ENCODE assay signal across 8 cellular contexts in genomic region chr17:16363749-16364536, GRCh38. TPM values are rescaled to one million over a fixed set of nuclear protein-coding genes. Genes with fewer than 3 reads are reported as not detected.
DNase-seq lines count a peak whose midpoint lies in the region; ATAC-seq and TF ChIP-seq lines count a peak whose summit lies in the region.

No MANE protein-coding gene starts in this region.

- TF ChIP-seq CTCF in CD14-positive monocyte (IDR thresholded peaks at IDR 0.05) (peak; percentile 96), uterus (IDR thresholded peaks at IDR 0.05) (peak; percentile 71 to 89 (median 79))

- peaks cover 0 to 4% of the 10 kb centered on the region in 2 donors for H3K4me1 ChIP-seq in uterus

- no peak overlapping the region for H3K4me3 Mint-ChIP-seq in CD14-positive monocyte

- peak; percentile 59 for ATAC-seq in GM19455 (IDR thresholded peaks at IDR 0.05; ENCODE audit: unreplicated experiment)

- H3K27me3 Mint-ChIP-seq in CD14-positive monocyte (ENCODE audit: low read depth in 3 of 3): peaks cover 5 to 6% (median 6%) of the 10 kb centered on the region in 3 donors

- H3K9me3 Mint-ChIP-seq in CD14-positive monocyte: no peaks in the 10 kb centered on the region

- H3K36me3 ChIP-seq in uterus: no peaks in the 10 kb centered on the region

- H3K4me1 Mint-ChIP-seq in CD14-positive monocyte: no peaks in the 10 kb centered on the region

- no peak for TF ChIP-seq POLR2A in uterus (IDR thresholded peaks at IDR 0.05)

- H3K36me3 Mint-ChIP-seq in CD14-positive monocyte: no peaks in the 10 kb centered on the region

- no peaks in the 10 kb centered on the region for H3K9me3 ChIP-seq in uterus

- peak; percentile 66 for DNase-seq in CD14-positive monocyte (ENCODE audit: low spot score)
- DNase-seq in LoVo (ENCODE audit: low spot score): peak; percentile 72
- DNase-seq in SK-N-DZ (ENCODE audit: low spot score): peak; percentile 82
- peak; percentile 15 to 60 (median 58) for DNase-seq in activated naive CD4-positive, alpha-beta T cell (lab: John Stamatoyannopoulos, UW)
- DNase-seq in glomerular visceral epithelial cell (ENCODE audit: extremely low spot score): peak; percentile 69
- DNase-seq in posterior vena cava (ENCODE audit: low spot score): peak; percentile 91
- peak; percentile 71 to 79 for DNase-seq in uterus

- intact Hi-C loops in CD14-positive monocyte (cut with micrococcal nuclease) (no loop called here), posterior vena cava (cut with DNase I) (no loop called here), uterus (cut with DNase I; ENCODE audit: low total_unique reads) (no loop called here)

- no peak overlapping the region for H3K27ac Mint-ChIP-seq in CD14-positive monocyte

- peak overlapping the region; percentile 53 to 55 for H3K27ac ChIP-seq in uterus

- H3K4me3 ChIP-seq in uterus: no peak overlapping the region

- H3K27me3 ChIP-seq in uterus: no peaks in the 10 kb centered on the region

RNA-seq across cellular contexts. Expression of gene CENPV, which starts 10.7 kb away (rescaled TPM):
- under 1 TPM; 0.50 to 0.80 TPM for polyA plus RNA-seq in CD14-positive monocyte
- 513 and 529 TPM in 2 replicates for polyA plus RNA-seq in SK-N-DZ (2014; cell fraction: cytosol; rRNA removed)
- 525 and 587 TPM in 2 replicates for polyA plus RNA-seq in SK-N-DZ (2014; cell fraction: nucleus; rRNA removed)
- total RNA-seq in posterior vena cava (10 to 100 TPM; 15.8 to 25.9 TPM), uterus (10 to 100 TPM; 35.5 to 74.4 (median 53.5) TPM)

RNA-seq across cellular contexts. Expression of gene UBB, which starts 16.9 kb away (rescaled TPM):
- 1,000 to 10,000 TPM; 1,282 to 1,365 TPM for polyA plus RNA-seq in CD14-positive monocyte
- 3,108 and 3,290 TPM in 2 replicates for polyA plus RNA-seq in SK-N-DZ (2014; cell fraction: cytosol; rRNA removed)
- polyA plus RNA-seq in SK-N-DZ (2014; cell fraction: nucleus; rRNA removed): 1,029 and 1,296 TPM in 2 replicates
- total RNA-seq in posterior vena cava (100 to 1,000 TPM; 581 to 633 TPM), uterus (1,000 to 10,000 TPM in 1 of 4 donors, 100 to 1,000 TPM in 3; 535 to 1,039 (median 667) TPM)

RNA-seq across cellular contexts. Expression of gene TRPV2, which starts 51.4 kb away (rescaled TPM):
- polyA plus RNA-seq in CD14-positive monocyte: 10 to 100 TPM; 58.2 to 66.3 TPM
- 1.1 and 2.8 TPM in 2 replicates for polyA plus RNA-seq in SK-N-DZ (2014; cell fraction: cytosol; rRNA removed)
- polyA plus RNA-seq in SK-N-DZ (2014; cell fraction: nucleus; rRNA removed): 1.2 and 2.4 TPM in 2 replicates
- total RNA-seq in posterior vena cava (10 to 100 TPM; 35.7 to 40.8 TPM), uterus (10 to 100 TPM in 2 of 4 donors, 1 to 10 TPM in 2; 6.2 to 26.2 (median 12.9) TPM)
